In genomic region chr7:20299647-20300312, GRCh38 we compare ENCODE assay signal across 9 cellular contexts. TPM values are rescaled to one million over a fixed set of nuclear protein-coding genes. Genes with fewer than 3 reads are reported as not detected.
DNase-seq lines count a peak whose midpoint lies in the region; ATAC-seq, FAIRE-seq and TF ChIP-seq lines count a peak whose summit lies in the region.
"Had no signal": no experiment of that assay in that cellular context is flagged by ENCODE, and none has a peak within 500 bp of the region (broad histone marks: within the 10 kb centered on the region; RNA-seq: fewer than 3 reads in every experiment).

No MANE protein-coding gene starts in this region.

- no peak for FAIRE-seq in D721Med (lab: Jason Lieb, UNC)

- no peaks in the 10 kb centered on the region for H3K36me3 Mint-ChIP-seq in Calu3 (ENCODE audit: insufficient read depth, unreplicated experiment)
- no peaks in the 10 kb centered on the region for H3K36me3 Mint-ChIP-seq in CD14-positive monocyte

- H3K4me3 Mint-ChIP-seq in Calu3 (ENCODE audit: low read depth, unreplicated experiment) (peak overlapping the region; percentile 24), CD14-positive monocyte (no peak overlapping the region)

- no peaks in the 10 kb centered on the region for H3K36me3 ChIP-seq in H7 (replicated peaks; ENCODE audit: control insufficient read depth, insufficient read depth, low read length)

- no peaks in the 10 kb centered on the region for H3K27me3 Mint-ChIP-seq in Calu3 (ENCODE audit: unreplicated experiment)
- no peaks in the 10 kb centered on the region for H3K27me3 Mint-ChIP-seq in CD14-positive monocyte (ENCODE audit: low read depth in 3 of 3)

- H3K4me1 Mint-ChIP-seq in Calu3 (ENCODE audit: low read depth, unreplicated experiment) (peaks cover 54% of the 10 kb centered on the region), CD14-positive monocyte (peaks cover 20% of the 10 kb centered on the region)

- H3K27me3 ChIP-seq in H7 (ENCODE audit: control insufficient read depth, insufficient read depth, low read length): no peaks in the 10 kb centered on the region

- intact Hi-C loops in Calu3 (cut with micrococcal nuclease; ENCODE audit: unreplicated experiment): no loop called here
- intact Hi-C loops in CD14-positive monocyte (cut with micrococcal nuclease): loop anchor here in 1 of 2 donors (5.0 to 10.0 kb wide), 2 partner anchors 62 to 95 kb away; no protein-coding TSS in a partner anchor

- H3K9me3 Mint-ChIP-seq in Calu3 (ENCODE audit: low read depth, unreplicated experiment) (peaks cover 8% of the 10 kb centered on the region), CD14-positive monocyte (peaks cover 0 to 8% (median 3%) of the 10 kb centered on the region in 7 donors)

- no peak overlapping the region for H3K4me3 ChIP-seq in H7 (ENCODE audit: insufficient read depth, low read depth, low read length)

- peak; percentile 66 for ATAC-seq in GM21381 (IDR thresholded peaks at IDR 0.05; ENCODE audit: unreplicated experiment)
- peak; percentile 76 for ATAC-seq in HG03432 (IDR thresholded peaks at IDR 0.05; ENCODE audit: unreplicated experiment)

- BruUV-seq in Calu3 (replicated peaks; lab: Mats Ljungman, UMichigan): no TSS peak

- TF ChIP-seq CTCF in Calu3 (IDR thresholded peaks at IDR 0.05; ENCODE audit: unreplicated experiment) (no peak), D721Med (IDR thresholded peaks at IDR 0.05; ENCODE audit: insufficient read depth, missing control alignments) (no peak), CD14-positive monocyte (IDR thresholded peaks at IDR 0.05) (no peak)

- DNase-seq in Calu3 (no peak), fibroblast of gingiva (ENCODE audit: low read depth) (peak; percentile 69), D721Med (ENCODE audit: insufficient read length, low spot score) (no peak), H7 (no peak), CD14-positive monocyte (ENCODE audit: low spot score) (no peak), NCI-H748 treated with DMSO at 0.1 percent for 48 hours (lab: John Stamatoyannopoulos, UW) (no peak)
- DNase-seq: Caco-2 had no signal

- CTCF ChIA-PET in Calu3 (lab: Charles Lee): interaction anchor here (0.6 to 1.5 kb wide), 8 partner anchors 11 to 141 kb away, joined by 3 to 6 read pairs (median 4); partner anchors contain the start of gene MACC1

- H3K27ac Mint-ChIP-seq in Calu3 (ENCODE audit: unreplicated experiment): peak overlapping the region; percentile 46
- H3K27ac Mint-ChIP-seq in CD14-positive monocyte: peak overlapping the region in 3 of 7 donors; percentile 10 to 44 (median 20)

RNA-seq across cellular contexts. Expression of gene ITGB8, which starts 30.9 kb away (rescaled TPM):
- 157 and 183 TPM in 2 replicates for total RNA-seq in Calu3 (2022)
- total RNA-seq in H7 (2014; rRNA removed; shearing (Covaris generic)): 1.5 and 2.2 TPM in 2 replicates
- under 1 TPM; 0.19 to 0.28 TPM for polyA plus RNA-seq in CD14-positive monocyte

Comparison
In these comparisons a context has a peak if more than half of its experiments do, and no peak if none do; other contexts are left out.
1. RNA of gene ITGB8, which starts 30.9 kb away (total RNA-seq): 157 to 183 TPM in Calu3; 1.5 to 2.2 TPM in H7; every median in the first group is over 10 times any median in the second.